In the genomic region with DNA sequence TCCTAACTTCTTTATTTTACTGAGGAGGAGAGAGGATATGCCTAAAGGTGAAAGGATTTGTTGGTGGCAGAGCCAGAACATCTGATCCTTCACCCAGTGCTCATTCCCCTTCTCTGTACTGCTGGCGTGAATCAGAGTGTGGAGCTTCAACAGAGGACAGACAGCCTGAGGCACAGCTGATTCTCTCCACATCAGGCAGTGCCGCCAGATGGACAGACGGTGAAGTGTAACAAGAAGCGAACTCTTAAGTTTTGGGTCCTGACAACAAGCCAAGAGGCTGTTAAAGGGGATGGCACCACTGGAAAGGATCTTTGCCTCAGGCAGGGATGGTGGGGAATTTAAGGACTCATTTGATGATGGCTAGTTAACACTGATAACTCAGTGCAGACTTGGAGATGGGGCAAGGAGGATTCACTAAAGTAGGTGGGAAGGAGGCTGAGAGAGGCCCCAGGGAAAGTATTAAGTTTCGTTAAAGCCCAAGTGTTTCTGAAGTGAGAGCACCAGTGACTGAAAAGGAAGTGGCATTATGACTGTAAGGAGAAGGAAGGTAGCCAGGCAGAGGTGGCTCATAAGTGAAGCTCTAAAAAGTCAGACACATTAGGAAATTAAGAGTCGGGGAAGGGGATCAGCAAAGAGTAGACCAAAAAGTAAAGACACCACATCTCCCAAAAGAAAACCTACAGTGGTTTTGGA, we compare ENCODE assay signal across 8 cellular contexts.
DNase-seq lines count a peak whose midpoint lies in the region; ATAC-seq and TF ChIP-seq lines count a peak whose summit lies in the region.

No MANE protein-coding gene starts in this region.

- intact Hi-C loops in Caco-2 (cut with micrococcal nuclease; ENCODE audit: unreplicated experiment) = no loop called here

- no TSS peak for BruUV-seq in Caco-2 (replicated peaks; lab: Mats Ljungman, UMichigan)

- H3K9me3 ChIP-seq in Caco-2 = no peaks in the 10 kb centered on the region

- no peak overlapping the region for H3K4me3 Mint-ChIP-seq in Caco-2 (ENCODE audit: unreplicated experiment)
- H3K4me3 Mint-ChIP-seq in activated T-helper 17 cell treated with anti-CD3 and anti-CD28 coated beads, Interleukin-2, amount 50 U/mL, for 72 hours = no peak overlapping the region

- H3K4me1 ChIP-seq in Caco-2 = peaks cover 7% of the 10 kb centered on the region; the same call in 1 of the 2 replicates

- H3K27me3 Mint-ChIP-seq in Caco-2 (ENCODE audit: insufficient read depth, unreplicated experiment) = no peaks in the 10 kb centered on the region
- no peaks in the 10 kb centered on the region for H3K27me3 Mint-ChIP-seq in activated T-helper 17 cell treated with anti-CD3 and anti-CD28 coated beads, Interleukin-2, amount 50 U/mL, for 72 hours

- peak; percentile 21 to 35 for TF ChIP-seq CTCF in Caco-2 (IDR thresholded peaks at IDR 0.05; ENCODE audit: insufficient read depth in 1 of 2, low read depth in 1 of 2, low read length in 1 of 2, severe bottlenecking in 1 of 2, unreplicated experiment in 1 of 2)

- no peak overlapping the region for H3K27ac Mint-ChIP-seq in Caco-2 (ENCODE audit: unreplicated experiment)
- no peak overlapping the region for H3K27ac Mint-ChIP-seq in activated T-helper 17 cell treated with anti-CD3 and anti-CD28 coated beads, Interleukin-2, amount 50 U/mL, for 72 hours

- peaks cover 9% of the 10 kb centered on the region for H3K4me1 Mint-ChIP-seq in Caco-2 (ENCODE audit: low read depth, unreplicated experiment)
- no peaks in the 10 kb centered on the region for H3K4me1 Mint-ChIP-seq in activated T-helper 17 cell treated with anti-CD3 and anti-CD28 coated beads, Interleukin-2, amount 50 U/mL, for 72 hours

- no peak overlapping the region for H3K4me3 ChIP-seq in Caco-2 (ENCODE audit: low read depth, low read length)

- CTCF ChIA-PET in Caco-2 (lab: Charles Lee) = interaction anchor here (0.5 to 5.8 kb wide), 12 partner anchors 12 to 434 kb away, joined by 3 to 143 read pairs (median 4); partner anchors contain the start of gene CLPB

- POLR2A ChIA-PET in Caco-2 (lab: Charles Lee) = no interaction called here

- H3K36me3 ChIP-seq in Caco-2 (ENCODE audit: control insufficient read depth, insufficient read depth, low read length) = no peaks in the 10 kb centered on the region

- ATAC-seq in GM18858 (IDR thresholded peaks at IDR 0.05; ENCODE audit: unreplicated experiment) = peak; percentile 64
- peak; percentile 73 for ATAC-seq in HG03108 (IDR thresholded peaks at IDR 0.05; ENCODE audit: unreplicated experiment)
- ATAC-seq in activated T-helper 17 cell treated with anti-CD3 and anti-CD28 coated beads, Interleukin-2, amount 50 U/mL, for 72 hours (replicated peaks) = peak; percentile 97

- DNase-seq in Caco-2 = peak; percentile 46 to 60
- DNase-seq in non-pigmented ciliary epithelial cell (ENCODE audit: low read depth) = peak; percentile 44
- DNase-seq in KBM-7 = no peak
- no peak for DNase-seq in mucosa of gallbladder (ENCODE audit: low spot score)
- no peak for DNase-seq in NCI-H345 treated with DMSO at 0.1 percent for 48 hours (lab: John Stamatoyannopoulos, UW; ENCODE audit: unreplicated experiment)

- H3K36me3 Mint-ChIP-seq in Caco-2 (ENCODE audit: insufficient read depth, unreplicated experiment) = no peaks in the 10 kb centered on the region
- peaks cover 23% of the 10 kb centered on the region for H3K36me3 Mint-ChIP-seq in activated T-helper 17 cell treated with anti-CD3 and anti-CD28 coated beads, Interleukin-2, amount 50 U/mL, for 72 hours (ENCODE audit: low read depth)

- in situ Hi-C loops in KBM-7 (cut with MboI; ENCODE audit: low pct_unique_long_range_greater_than_20kb, low sequenced_read_pairs) = no loop called here

- no peaks in the 10 kb centered on the region for H3K27me3 ChIP-seq in Caco-2 (replicated peaks; ENCODE audit: control insufficient read depth, insufficient read depth, low read length)

- no peaks in the 10 kb centered on the region for H3K9me3 Mint-ChIP-seq in Caco-2 (ENCODE audit: unreplicated experiment)
- no peaks in the 10 kb centered on the region for H3K9me3 Mint-ChIP-seq in activated T-helper 17 cell treated with anti-CD3 and anti-CD28 coated beads, Interleukin-2, amount 50 U/mL, for 72 hours

Comparison
In these comparisons a context has a peak if more than half of its experiments do, and no peak if none do; other contexts are left out.
1. DNase-seq: peak in Caco-2 (2 of 2) and non-pigmented ciliary epithelial cell (single experiment); none in KBM-7 (single experiment), mucosa of gallbladder (single experiment) and NCI-H345 treated with DMSO at 0.1 percent for 48 hours (single experiment).
2. Peak in every context shown above with its lines, with median percentiles within 50 percentile points of each other: ATAC-seq.